8 cellular contexts compared by ENCODE assay signal in genomic region chrX:44344194-44344593, GRCh38. TPM values are rescaled to one million over a fixed set of nuclear protein-coding genes. Genes with fewer than 3 reads are reported as not detected.
DNase-seq lines count a peak whose midpoint lies in the region; ATAC-seq and TF ChIP-seq lines count a peak whose summit lies in the region.

No MANE protein-coding gene starts in this region.

- H3K9me3 Mint-ChIP-seq in osteocyte (ENCODE audit: unreplicated experiment), result peaks cover 11% of the 10 kb centered on the region

- TF ChIP-seq CTCF in heart right ventricle (IDR thresholded peaks at IDR 0.05) (no peak), osteocyte (IDR thresholded peaks at IDR 0.05) (no peak)

- peaks cover 0 to 56% (median 0%) of the 10 kb centered on the region in 7 donors for H3K27me3 ChIP-seq in heart right ventricle

- DNase-seq in NOMO-1 (lab: John Stamatoyannopoulos, UW; ENCODE audit: unreplicated experiment in 2 of 2), result peak; percentile 5 to 34
- DNase-seq in NOMO-1 treated with dmso at 0.1 percent for 144 hours (lab: John Stamatoyannopoulos, UW; ENCODE audit: unreplicated experiment), result no peak
- DNase-seq in activated T-cell treated with anti-CD3 and anti-CD28 coated beads for 24 hours (ENCODE audit: low read depth), result peak; percentile 9
- DNase-seq in heart right ventricle, result peak in 1 of 2 donors; percentile 14
- DNase-seq in stimulated activated CD4-positive, alpha-beta T cell treated with anti-CD3 and anti-CD28 coated beads, Interleukin-4, amount 100 ng/mL, for 24 hours, result peak; percentile 51
- no peak for DNase-seq in NCI-H526 treated with DMSO at 0.1 percent for 48 hours (lab: John Stamatoyannopoulos, UW)
- no peak for DNase-seq in osteocyte (ENCODE audit: extremely low spot score, unreplicated experiment)

- peak overlapping the region in 1 of 10 donors; percentile 51 for H3K27ac ChIP-seq in heart right ventricle

- ATAC-seq in heart right ventricle, result peak in 2 of 8 donors; percentile 44 to 49
- ATAC-seq in HG02610 (IDR thresholded peaks at IDR 0.05; ENCODE audit: unreplicated experiment), result no peak

- no peaks in the 10 kb centered on the region for H3K9me3 ChIP-seq in heart right ventricle

- 47 to 60% methylated on average over 16 of the region's 16 CpGs for WGBS in heart right ventricle, 2 donors

- H3K27me3 Mint-ChIP-seq in osteocyte (ENCODE audit: unreplicated experiment), result no peaks in the 10 kb centered on the region

- no peak overlapping the region for H3K27ac Mint-ChIP-seq in osteocyte (ENCODE audit: unreplicated experiment)

- H3K4me1 ChIP-seq in heart right ventricle, result peaks cover 0 to 11% (median 0%) of the 10 kb centered on the region in 9 donors

- intact Hi-C loops in heart right ventricle (cut with DNase I), result no loop called here

- H3K36me3 ChIP-seq in heart right ventricle, result no peaks in the 10 kb centered on the region

- H3K4me1 Mint-ChIP-seq in osteocyte (ENCODE audit: unreplicated experiment), result no peaks in the 10 kb centered on the region

- peak overlapping the region in 7 of 10 donors; percentile 38 to 60 (median 55) for H3K4me3 ChIP-seq in heart right ventricle

- H3K4me3 Mint-ChIP-seq in osteocyte (ENCODE audit: unreplicated experiment), result no peak overlapping the region

- H3K36me3 Mint-ChIP-seq in osteocyte (ENCODE audit: unreplicated experiment), result no peaks in the 10 kb centered on the region

RNA-seq across cellular contexts. Expression of gene EFHC2, which starts 0.7 kb away (rescaled TPM):
- total RNA-seq in heart right ventricle (10 to 100 TPM in 5 of 10 donors, 1 to 10 TPM in 5; 7.0 to 17.9 (median 10.3) TPM), osteocyte (not detected in 2 replicates)
- polyA plus RNA-seq in heart right ventricle, result 10 to 100 TPM in 1 of 2 donors, 1 to 10 TPM in 1; 1.5 to 13.2 TPM

Comparison
In these comparisons a context has a peak if more than half of its experiments do, and no peak if none do; other contexts are left out.
1. DNase-seq: peak in NOMO-1 (2 of 2), activated T-cell treated with anti-CD3 and anti-CD28 coated beads for 24 hours (single experiment) and stimulated activated CD4-positive, alpha-beta T cell treated with anti-CD3 and anti-CD28 coated beads, Interleukin-4, amount 100 ng/mL, for 24 hours (single experiment); none in NOMO-1 treated with dmso at 0.1 percent for 144 hours (single experiment), NCI-H526 treated with DMSO at 0.1 percent for 48 hours (single experiment) and osteocyte (single experiment).